ENCODE assay signal across 22 cellular contexts in genomic region chr14:61463664-61464063, GRCh38.
A peak's percentile ranks its signal among the peaks of the same experiment; 100 is the strongest.
DNase-seq lines count a peak whose midpoint lies in the region; ATAC-seq and FAIRE-seq lines count a peak whose summit lies in the region.
"Had no signal": no experiment of that assay in that cellular context is flagged by ENCODE, and none has a peak within 500 bp of the region (broad histone marks: within the 10 kb centered on the region; RNA-seq: fewer than 3 reads in every experiment).

No MANE protein-coding gene starts in this region.

- H3K4me3 Mint-ChIP-seq in activated naive CD4-positive, alpha-beta T cell treated with anti-CD3 and anti-CD28 coated beads for 36 hours, result no peak overlapping the region
- H3K4me3 Mint-ChIP-seq in activated naive CD8-positive, alpha-beta T cell, result no peak overlapping the region
- H3K4me3 Mint-ChIP-seq in naive thymus-derived CD8-positive, alpha-beta T cell, result no peak overlapping the region

- ATAC-seq in naive thymus-derived CD8-positive, alpha-beta T cell, result no peak
- ATAC-seq in HG02678 (IDR thresholded peaks at IDR 0.05; ENCODE audit: unreplicated experiment), result no peak
- ATAC-seq: gastrocnemius medialis had no signal

- H3K4me1 Mint-ChIP-seq in activated naive CD4-positive, alpha-beta T cell treated with anti-CD3 and anti-CD28 coated beads for 36 hours (ENCODE audit: low read depth), result peaks cover 70% of the 10 kb centered on the region
- H3K4me1 Mint-ChIP-seq in activated naive CD8-positive, alpha-beta T cell (ENCODE audit: low read depth), result peaks cover 72% of the 10 kb centered on the region
- peaks cover 38 to 82% (median 78%) of the 10 kb centered on the region in 4 donors for H3K4me1 Mint-ChIP-seq in naive thymus-derived CD8-positive, alpha-beta T cell

- CTCF ChIA-PET in activated naive CD4-positive, alpha-beta T cell treated with anti-CD3 and anti-CD28 coated beads for 36 hours (lab: Charles Lee), result interaction anchor here (5.2 to 5.7 kb wide), 2 partner anchors 7 to 373 kb away, joined by 33 to 63 read pairs; no protein-coding TSS in a partner anchor

- H3K27me3 Mint-ChIP-seq in activated naive CD4-positive, alpha-beta T cell treated with anti-CD3 and anti-CD28 coated beads for 36 hours (ENCODE audit: low read depth), result no peaks in the 10 kb centered on the region
- no peaks in the 10 kb centered on the region for H3K27me3 Mint-ChIP-seq in activated naive CD8-positive, alpha-beta T cell
- H3K27me3 Mint-ChIP-seq in naive thymus-derived CD8-positive, alpha-beta T cell, result no peaks in the 10 kb centered on the region

- no peak for DNase-seq in activated naive CD4-positive, alpha-beta T cell treated with anti-CD3 and anti-CD28 coated beads for 36 hours
- DNase-seq in activated naive CD4-positive, alpha-beta T cell treated with anti-CD3 and anti-CD28 coated beads, Interleukin-2, amount 50 U/mL, for 16 hours, result no peak
- DNase-seq in HTR-8/SVneo (ENCODE audit: insufficient read length, low spot score) (no peak), Ammon's horn (ENCODE audit: low spot score) (no peak), urothelium cell line (ENCODE audit: low spot score) (no peak)
- DNase-seq in naive thymus-derived CD8-positive, alpha-beta T cell, result no peak
- DNase-seq: activated CD4-positive, alpha-beta T cell treated with anti-CD3 and anti-CD28 coated beads, Interleukin-2, amount 50 U/mL, for 1 hour; activated CD8-positive, alpha-beta memory T cell treated with anti-CD3 and anti-CD28 coated beads, Interleukin-2, amount 50 U/mL, for 4 hours; activated gamma-delta T cell treated with Interleukin-2 at 50 U/mL for 16 hours; effector CD8-positive, alpha-beta T cell; gastrocnemius medialis; H7; NCI-H1105; NCI-H2081 treated with DMSO at 0.1 percent for 48 hours; NCI-H446; stimulated activated CD4-positive, alpha-beta T cell treated with anti-CD3 and anti-CD28 coated beads, Interleukin-2, amount 100 ng/mL, for 48 hours; stimulated activated naive CD4-positive, alpha-beta T cell treated with Interleukin-2 at 50 U/mL for 16 hours; T-helper 2 cell had no signal

- H3K27ac Mint-ChIP-seq in activated naive CD4-positive, alpha-beta T cell treated with anti-CD3 and anti-CD28 coated beads for 36 hours, result peak overlapping the region; percentile 15
- peak overlapping the region; percentile 85 for H3K27ac Mint-ChIP-seq in activated naive CD8-positive, alpha-beta T cell
- H3K27ac Mint-ChIP-seq in naive thymus-derived CD8-positive, alpha-beta T cell, result peak overlapping the region in 7 of 10 donors; percentile 24 to 98 (median 63)

- FAIRE-seq in HTR-8/SVneo (lab: Jason Lieb, UNC) (peak; percentile 95), urothelium cell line (lab: Jason Lieb, UNC) (no peak)
- FAIRE-seq: A204.1, keratinocyte had no signal

- POLR2A ChIA-PET in naive thymus-derived CD8-positive, alpha-beta T cell (lab: Charles Lee), result interaction anchor here (0.7 kb wide), 1 partner anchor 231 kb away, joined by 4 read pairs; no protein-coding TSS in a partner anchor

- H3K36me3 Mint-ChIP-seq in activated naive CD4-positive, alpha-beta T cell treated with anti-CD3 and anti-CD28 coated beads for 36 hours (ENCODE audit: low read depth), result peaks cover 54% of the 10 kb centered on the region
- H3K36me3 Mint-ChIP-seq in activated naive CD8-positive, alpha-beta T cell, result peaks cover 39% of the 10 kb centered on the region
- peaks cover 28 to 92% (median 41%) of the 10 kb centered on the region in 3 donors for H3K36me3 Mint-ChIP-seq in naive thymus-derived CD8-positive, alpha-beta T cell

- intact Hi-C loops in activated naive CD4-positive, alpha-beta T cell treated with anti-CD3 and anti-CD28 coated beads for 36 hours (cut with micrococcal nuclease), result loop anchor here (10.0 kb wide), 1 partner anchor 1811 kb away; no protein-coding TSS in a partner anchor

- peaks cover 5% of the 10 kb centered on the region for H3K9me3 Mint-ChIP-seq in activated naive CD4-positive, alpha-beta T cell treated with anti-CD3 and anti-CD28 coated beads for 36 hours
- H3K9me3 Mint-ChIP-seq in activated naive CD8-positive, alpha-beta T cell (ENCODE audit: low read depth), result no peaks in the 10 kb centered on the region
- peaks cover 0 to 9% (median 0%) of the 10 kb centered on the region in 9 donors for H3K9me3 Mint-ChIP-seq in naive thymus-derived CD8-positive, alpha-beta T cell

Comparison
In these comparisons a context has a peak if more than half of its experiments do, and no peak if none do; other contexts are left out.
1. H3K27ac Mint-ChIP-seq: peak in every context shown above with its lines; median percentile 85 in activated naive CD8-positive, alpha-beta T cell; 63 in naive thymus-derived CD8-positive, alpha-beta T cell; 15 in activated naive CD4-positive, alpha-beta T cell treated with anti-CD3 and anti-CD28 coated beads for 36 hours.